In genomic region chr15:63655683-63656372, GRCh38 we compare ENCODE assay signal across 19 cellular contexts. TPM values are rescaled to one million over a fixed set of nuclear protein-coding genes. Genes with fewer than 3 reads are reported as not detected.
DNase-seq lines count a peak whose midpoint lies in the region; ATAC-seq and TF ChIP-seq lines count a peak whose summit lies in the region.
"Had no signal": no experiment of that assay in that cellular context is flagged by ENCODE, and none has a peak within 500 bp of the region (broad histone marks: within the 10 kb centered on the region; RNA-seq: fewer than 3 reads in every experiment).

No MANE protein-coding gene starts in this region.

- no peaks in the 10 kb centered on the region for H3K27me3 ChIP-seq in left ventricle myocardium inferior (ENCODE audit: low read depth)
- H3K27me3 ChIP-seq: SJCRH30 had no signal

- POLR2A ChIA-PET in activated CD4-positive, alpha-beta T cell treated with anti-CD3 and anti-CD28 coated beads for 36 hours (lab: Charles Lee) = no interaction called here

- DNase-seq in activated CD4-positive, alpha-beta T cell treated with anti-CD3 and anti-CD28 coated beads for 36 hours = no peak
- no peak for DNase-seq in activated CD4-positive, alpha-beta T cell treated with anti-CD3 and anti-CD28 coated beads for 1 hour
- DNase-seq in Right ventricle myocardium superior (no peak), left cardiac atrium (no peak), left ventricle myocardium inferior (no peak), hepatic stellate cell (ENCODE audit: low spot score) (no peak), left colon (no peak)
- DNase-seq: CD8-positive, alpha-beta T cell; MV-4-11; NCI-H1436; NCI-H2029; NCI-H2171; NCI-H446; NCI-H69; RPMI8226 had no signal

- peaks cover 10% of the 10 kb centered on the region for H3K4me1 Mint-ChIP-seq in activated CD4-positive, alpha-beta T cell treated with anti-CD3 and anti-CD28 coated beads for 36 hours

- H3K4me3 Mint-ChIP-seq in activated CD4-positive, alpha-beta T cell treated with anti-CD3 and anti-CD28 coated beads for 36 hours = no peak overlapping the region
- H3K4me3 Mint-ChIP-seq: CD8-positive, alpha-beta T cell had no signal

- peak; percentile 47 for ATAC-seq in activated CD4-positive, alpha-beta T cell treated with anti-CD3 and anti-CD28 coated beads for 36 hours
- ATAC-seq in Right ventricle myocardium superior (ENCODE audit: poor library complexity) (peak; percentile 61), left cardiac atrium (no peak), left colon (no peak), GM21360 (IDR thresholded peaks at IDR 0.05; ENCODE audit: unreplicated experiment) (no peak)
- ATAC-seq: CD8-positive, alpha-beta T cell; HCT116 had no signal

- intact Hi-C loops in activated CD4-positive, alpha-beta T cell treated with anti-CD3 and anti-CD28 coated beads for 36 hours (cut with DNase I, micrococcal nuclease) = no loop called here
- intact Hi-C loops in Right ventricle myocardium superior (cut with DNase I) (no loop called here), left cardiac atrium (cut with DNase I) (loop anchor here (5.0 to 10.0 kb wide), 2 partner anchors 34 to 69 kb away; no protein-coding TSS in a partner anchor), left ventricle myocardium inferior (cut with micrococcal nuclease) (no loop called here), left colon (cut with DNase I, micrococcal nuclease) (no loop called here)

- no peaks in the 10 kb centered on the region for H3K9me3 ChIP-seq in left ventricle myocardium inferior (replicated peaks)
- H3K9me3 ChIP-seq: SJCRH30 had no signal

- H3K36me3 Mint-ChIP-seq in activated CD4-positive, alpha-beta T cell treated with anti-CD3 and anti-CD28 coated beads for 36 hours (ENCODE audit: low read depth) = peaks cover 57% of the 10 kb centered on the region

- TF ChIP-seq CTCF in left ventricle myocardium inferior (IDR thresholded peaks at IDR 0.05; ENCODE audit: borderline replicate concordance) = no peak

- peak overlapping the region; percentile 45 for H3K27ac ChIP-seq in left ventricle myocardium inferior (replicated peaks)
- H3K27ac ChIP-seq: 22Rv1, SJCRH30 had no signal

- peak overlapping the region; percentile 73 for H3K27ac Mint-ChIP-seq in activated CD4-positive, alpha-beta T cell treated with anti-CD3 and anti-CD28 coated beads for 36 hours

- H3K36me3 ChIP-seq in left ventricle myocardium inferior = peaks cover 100% of the 10 kb centered on the region

- CTCF ChIA-PET in activated CD4-positive, alpha-beta T cell treated with anti-CD3 and anti-CD28 coated beads for 36 hours (lab: Charles Lee) = interaction anchor here (1.0 to 1.5 kb wide), 2 partner anchors 12 to 46 kb away, joined by 3 to 5 read pairs; no protein-coding TSS in a partner anchor

- H3K4me3 ChIP-seq in left ventricle myocardium inferior = no peak overlapping the region
- H3K4me3 ChIP-seq: SJCRH30 had no signal

- no peaks in the 10 kb centered on the region for H3K27me3 Mint-ChIP-seq in activated CD4-positive, alpha-beta T cell treated with anti-CD3 and anti-CD28 coated beads for 36 hours

- H3K4me1 ChIP-seq in left ventricle myocardium inferior = peaks cover 11% of the 10 kb centered on the region
- H3K4me1 ChIP-seq: SJCRH30 had no signal

- no peaks in the 10 kb centered on the region for H3K9me3 Mint-ChIP-seq in activated CD4-positive, alpha-beta T cell treated with anti-CD3 and anti-CD28 coated beads for 36 hours (ENCODE audit: low read depth)
- H3K9me3 Mint-ChIP-seq: CD8-positive, alpha-beta T cell had no signal

RNA-seq across cellular contexts. Expression of gene FBXL22, which starts 58.6 kb away (rescaled TPM):
- total RNA-seq in activated CD4-positive, alpha-beta T cell treated with anti-CD3 and anti-CD28 coated beads for 36 hours = under 1 TPM; 0.61 to 0.69 TPM
- total RNA-seq in Right ventricle myocardium superior (31.0 TPM), left cardiac atrium (10 to 100 TPM; 14.9 to 24.2 TPM), left ventricle myocardium inferior (29.5 TPM), left colon (1 to 10 TPM; 2.5 to 5.4 TPM)

Comparison
In these comparisons a context has a peak if more than half of its experiments do, and no peak if none do; other contexts are left out.
1. ATAC-seq: peak in activated CD4-positive, alpha-beta T cell treated with anti-CD3 and anti-CD28 coated beads for 36 hours (single experiment) and Right ventricle myocardium superior (single experiment); none in left cardiac atrium (0 of 2), left colon (single experiment) and GM21360 (single experiment).
2. intact Hi-C loops: an anchor here in left cardiac atrium (5.0 to 10.0 kb wide); none called in activated CD4-positive, alpha-beta T cell treated with anti-CD3 and anti-CD28 coated beads for 36 hours, Right ventricle myocardium superior, left ventricle myocardium inferior and left colon.